In the genomic region with DNA sequence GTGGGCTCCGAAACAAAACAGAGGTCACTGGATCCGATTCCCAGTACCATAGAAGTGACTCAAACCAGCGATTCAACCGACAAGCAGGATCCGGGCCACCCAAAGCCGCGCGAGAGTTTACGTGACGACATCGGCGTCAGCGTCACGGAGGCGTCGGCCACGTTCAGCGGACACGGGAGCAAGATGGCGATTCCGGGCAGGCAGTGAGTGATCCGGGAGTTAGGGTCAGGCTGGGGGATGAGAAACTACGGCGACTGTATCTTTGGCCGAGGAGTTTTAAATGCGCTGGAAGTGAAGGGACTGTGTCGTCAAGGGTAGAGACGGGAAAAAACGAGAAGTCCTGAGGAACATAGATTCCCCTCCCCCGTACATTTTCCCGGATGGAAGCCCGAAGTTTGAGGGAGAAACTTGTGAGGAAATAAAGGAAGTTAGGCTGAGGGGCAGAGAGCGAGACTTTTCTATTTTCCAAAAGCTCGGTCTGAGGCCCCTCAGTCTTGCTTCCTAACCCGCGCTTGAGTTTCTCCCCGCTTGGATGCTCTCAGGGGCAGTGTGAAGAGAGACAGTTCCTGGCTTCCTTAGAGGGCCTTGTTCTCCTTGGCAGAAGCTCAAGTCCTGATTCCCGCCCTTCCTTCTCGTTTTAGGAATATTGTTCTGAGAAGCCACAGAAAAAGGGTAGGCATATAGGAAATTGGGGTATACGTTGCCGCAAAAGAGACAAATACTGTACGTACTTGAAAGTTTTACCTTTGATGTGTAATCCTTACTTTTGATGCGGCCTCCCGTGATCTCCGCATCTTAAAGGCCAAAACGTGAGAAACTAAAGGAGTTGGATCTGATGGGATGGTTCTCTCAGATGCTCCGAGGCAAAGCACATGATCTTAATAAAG, we compare ENCODE assay signal across 1 cellular context.
TF ChIP-seq lines count a peak whose summit lies in the region.

A gene with protein sequence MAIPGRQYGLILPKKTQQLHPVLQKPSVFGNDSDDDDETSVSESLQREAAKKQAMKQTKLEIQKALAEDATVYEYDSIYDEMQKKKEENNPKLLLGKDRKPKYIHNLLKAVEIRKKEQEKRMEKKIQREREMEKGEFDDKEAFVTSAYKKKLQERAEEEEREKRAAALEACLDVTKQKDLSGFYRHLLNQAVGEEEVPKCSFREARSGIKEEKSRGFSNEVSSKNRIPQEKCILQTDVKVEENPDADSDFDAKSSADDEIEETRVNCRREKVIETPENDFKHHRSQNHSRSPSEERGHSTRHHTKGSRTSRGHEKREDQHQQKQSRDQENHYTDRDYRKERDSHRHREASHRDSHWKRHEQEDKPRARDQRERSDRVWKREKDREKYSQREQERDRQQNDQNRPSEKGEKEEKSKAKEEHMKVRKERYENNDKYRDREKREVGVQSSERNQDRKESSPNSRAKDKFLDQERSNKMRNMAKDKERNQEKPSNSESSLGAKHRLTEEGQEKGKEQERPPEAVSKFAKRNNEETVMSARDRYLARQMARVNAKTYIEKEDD (plus strand): TSS at position 156 of the 887 bp plus-strand sequence. CDS start 28 bp downstream, at position 184.

TF ChIP-seq in HepG2, 621 proteins besides CTCF, POLR2A, EP300 and RAD21 (continued from another document and continues in another):
- TF ChIP-seq TEAD3 (CRISPR knock-in tag; optimal IDR thresholded peaks at IDR 0.05; ENCODE audit: borderline replicate concordance), result peak; percentile 77
- TF ChIP-seq ZBTB42 (CRISPR knock-in tag; IDR thresholded peaks at IDR 0.05), result no peak
- TF ChIP-seq ZNF737 (CRISPR knock-in tag; IDR thresholded peaks at IDR 0.05; ENCODE audit: borderline replicate concordance), result peak; percentile 69; the same call in 1 of the 2 replicates
- TF ChIP-seq CHD2 (IDR thresholded peaks at IDR 0.05; ENCODE audit: low read depth, low read length), result peak; percentile 92
- peak; percentile 93 for TF ChIP-seq YEATS2 (CRISPR knock-in tag; IDR thresholded peaks at IDR 0.05; ENCODE audit: borderline replicate concordance)
- TF ChIP-seq DR1 (CRISPR knock-in tag; IDR thresholded peaks at IDR 0.05), result peak; percentile 92
- TF ChIP-seq FOXA1 (IDR thresholded peaks at IDR 0.05), result no peak
- no peak for TF ChIP-seq FOXA1 (CRISPR knock-in tag; IDR thresholded peaks at IDR 0.05)
- TF ChIP-seq KDM5B (CRISPR knock-in tag; IDR thresholded peaks at IDR 0.05; ENCODE audit: borderline replicate concordance), result peak; percentile 68; the same call in 1 of the 2 replicates
- TF ChIP-seq, protein P1, sequence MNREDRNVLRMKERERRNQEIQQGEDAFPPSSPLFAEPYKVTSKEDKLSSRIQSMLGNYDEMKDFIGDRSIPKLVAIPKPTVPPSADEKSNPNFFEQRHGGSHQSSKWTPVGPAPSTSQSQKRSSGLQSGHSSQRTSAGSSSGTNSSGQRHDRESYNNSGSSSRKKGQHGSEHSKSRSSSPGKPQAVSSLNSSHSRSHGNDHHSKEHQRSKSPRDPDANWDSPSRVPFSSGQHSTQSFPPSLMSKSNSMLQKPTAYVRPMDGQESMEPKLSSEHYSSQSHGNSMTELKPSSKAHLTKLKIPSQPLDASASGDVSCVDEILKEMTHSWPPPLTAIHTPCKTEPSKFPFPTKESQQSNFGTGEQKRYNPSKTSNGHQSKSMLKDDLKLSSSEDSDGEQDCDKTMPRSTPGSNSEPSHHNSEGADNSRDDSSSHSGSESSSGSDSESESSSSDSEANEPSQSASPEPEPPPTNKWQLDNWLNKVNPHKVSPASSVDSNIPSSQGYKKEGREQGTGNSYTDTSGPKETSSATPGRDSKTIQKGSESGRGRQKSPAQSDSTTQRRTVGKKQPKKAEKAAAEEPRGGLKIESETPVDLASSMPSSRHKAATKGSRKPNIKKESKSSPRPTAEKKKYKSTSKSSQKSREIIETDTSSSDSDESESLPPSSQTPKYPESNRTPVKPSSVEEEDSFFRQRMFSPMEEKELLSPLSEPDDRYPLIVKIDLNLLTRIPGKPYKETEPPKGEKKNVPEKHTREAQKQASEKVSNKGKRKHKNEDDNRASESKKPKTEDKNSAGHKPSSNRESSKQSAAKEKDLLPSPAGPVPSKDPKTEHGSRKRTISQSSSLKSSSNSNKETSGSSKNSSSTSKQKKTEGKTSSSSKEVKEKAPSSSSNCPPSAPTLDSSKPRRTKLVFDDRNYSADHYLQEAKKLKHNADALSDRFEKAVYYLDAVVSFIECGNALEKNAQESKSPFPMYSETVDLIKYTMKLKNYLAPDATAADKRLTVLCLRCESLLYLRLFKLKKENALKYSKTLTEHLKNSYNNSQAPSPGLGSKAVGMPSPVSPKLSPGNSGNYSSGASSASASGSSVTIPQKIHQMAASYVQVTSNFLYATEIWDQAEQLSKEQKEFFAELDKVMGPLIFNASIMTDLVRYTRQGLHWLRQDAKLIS (CRISPR knock-in tag; IDR thresholded peaks at IDR 0.05), result no peak
- TF ChIP-seq ZNF674 (CRISPR knock-in tag; IDR thresholded peaks at IDR 0.05; ENCODE audit: low read depth), result peak; percentile 31; the same call in 1 of the 2 replicates
- TF ChIP-seq ZNF547 (CRISPR knock-in tag; IDR thresholded peaks at IDR 0.05), result 0 out of 2 replicates have a peak, but pooled peaks have one; percentile 19
- TF ChIP-seq, protein P2, sequence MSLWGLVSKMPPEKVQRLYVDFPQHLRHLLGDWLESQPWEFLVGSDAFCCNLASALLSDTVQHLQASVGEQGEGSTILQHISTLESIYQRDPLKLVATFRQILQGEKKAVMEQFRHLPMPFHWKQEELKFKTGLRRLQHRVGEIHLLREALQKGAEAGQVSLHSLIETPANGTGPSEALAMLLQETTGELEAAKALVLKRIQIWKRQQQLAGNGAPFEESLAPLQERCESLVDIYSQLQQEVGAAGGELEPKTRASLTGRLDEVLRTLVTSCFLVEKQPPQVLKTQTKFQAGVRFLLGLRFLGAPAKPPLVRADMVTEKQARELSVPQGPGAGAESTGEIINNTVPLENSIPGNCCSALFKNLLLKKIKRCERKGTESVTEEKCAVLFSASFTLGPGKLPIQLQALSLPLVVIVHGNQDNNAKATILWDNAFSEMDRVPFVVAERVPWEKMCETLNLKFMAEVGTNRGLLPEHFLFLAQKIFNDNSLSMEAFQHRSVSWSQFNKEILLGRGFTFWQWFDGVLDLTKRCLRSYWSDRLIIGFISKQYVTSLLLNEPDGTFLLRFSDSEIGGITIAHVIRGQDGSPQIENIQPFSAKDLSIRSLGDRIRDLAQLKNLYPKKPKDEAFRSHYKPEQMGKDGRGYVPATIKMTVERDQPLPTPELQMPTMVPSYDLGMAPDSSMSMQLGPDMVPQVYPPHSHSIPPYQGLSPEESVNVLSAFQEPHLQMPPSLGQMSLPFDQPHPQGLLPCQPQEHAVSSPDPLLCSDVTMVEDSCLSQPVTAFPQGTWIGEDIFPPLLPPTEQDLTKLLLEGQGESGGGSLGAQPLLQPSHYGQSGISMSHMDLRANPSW (CRISPR knock-in tag; IDR thresholded peaks at IDR 0.05; ENCODE audit: borderline replicate concordance), result no peak
- TF ChIP-seq ISL2 (CRISPR knock-in tag; IDR thresholded peaks at IDR 0.05), result peak; percentile 38
- TF ChIP-seq ZNF274 (CRISPR knock-in tag; IDR thresholded peaks at IDR 0.05), result peak; percentile 66; the same call in 1 of the 2 replicates
- TF ChIP-seq, protein P3, sequence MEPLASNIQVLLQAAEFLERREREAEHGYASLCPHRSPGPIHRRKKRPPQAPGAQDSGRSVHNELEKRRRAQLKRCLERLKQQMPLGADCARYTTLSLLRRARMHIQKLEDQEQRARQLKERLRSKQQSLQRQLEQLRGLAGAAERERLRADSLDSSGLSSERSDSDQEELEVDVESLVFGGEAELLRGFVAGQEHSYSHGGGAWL (CRISPR knock-in tag; IDR thresholded peaks at IDR 0.05), result peak; percentile 64; the same call in 1 of the 2 replicates
- peak; percentile 14; the same call in 1 of the 2 replicates for TF ChIP-seq MEIS2 (CRISPR knock-in tag; IDR thresholded peaks at IDR 0.05)
- TF ChIP-seq, protein P4, sequence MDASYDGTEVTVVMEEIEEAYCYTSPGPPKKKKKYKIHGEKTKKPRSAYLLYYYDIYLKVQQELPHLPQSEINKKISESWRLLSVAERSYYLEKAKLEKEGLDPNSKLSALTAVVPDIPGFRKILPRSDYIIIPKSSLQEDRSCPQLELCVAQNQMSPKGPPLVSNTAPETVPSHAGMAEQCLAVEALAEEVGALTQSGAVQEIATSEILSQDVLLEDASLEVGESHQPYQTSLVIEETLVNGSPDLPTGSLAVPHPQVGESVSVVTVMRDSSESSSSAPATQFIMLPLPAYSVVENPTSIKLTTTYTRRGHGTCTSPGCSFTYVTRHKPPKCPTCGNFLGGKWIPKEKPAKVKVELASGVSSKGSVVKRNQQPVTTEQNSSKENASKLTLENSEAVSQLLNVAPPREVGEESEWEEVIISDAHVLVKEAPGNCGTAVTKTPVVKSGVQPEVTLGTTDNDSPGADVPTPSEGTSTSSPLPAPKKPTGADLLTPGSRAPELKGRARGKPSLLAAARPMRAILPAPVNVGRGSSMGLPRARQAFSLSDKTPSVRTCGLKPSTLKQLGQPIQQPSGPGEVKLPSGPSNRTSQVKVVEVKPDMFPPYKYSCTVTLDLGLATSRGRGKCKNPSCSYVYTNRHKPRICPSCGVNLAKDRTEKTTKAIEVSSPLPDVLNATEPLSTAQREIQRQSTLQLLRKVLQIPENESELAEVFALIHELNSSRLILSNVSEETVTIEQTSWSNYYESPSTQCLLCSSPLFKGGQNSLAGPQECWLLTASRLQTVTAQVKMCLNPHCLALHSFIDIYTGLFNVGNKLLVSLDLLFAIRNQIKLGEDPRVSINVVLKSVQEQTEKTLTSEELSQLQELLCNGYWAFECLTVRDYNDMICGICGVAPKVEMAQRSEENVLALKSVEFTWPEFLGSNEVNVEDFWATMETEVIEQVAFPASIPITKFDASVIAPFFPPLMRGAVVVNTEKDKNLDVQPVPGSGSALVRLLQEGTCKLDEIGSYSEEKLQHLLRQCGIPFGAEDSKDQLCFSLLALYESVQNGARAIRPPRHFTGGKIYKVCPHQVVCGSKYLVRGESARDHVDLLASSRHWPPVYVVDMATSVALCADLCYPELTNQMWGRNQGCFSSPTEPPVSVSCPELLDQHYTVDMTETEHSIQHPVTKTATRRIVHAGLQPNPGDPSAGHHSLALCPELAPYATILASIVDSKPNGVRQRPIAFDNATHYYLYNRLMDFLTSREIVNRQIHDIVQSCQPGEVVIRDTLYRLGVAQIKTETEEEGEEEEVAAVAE (CRISPR knock-in tag; IDR thresholded peaks at IDR 0.05; ENCODE audit: borderline replicate concordance), result peak; percentile 70; the same call in 1 of the 2 replicates
- peak; percentile 85 for TF ChIP-seq ASH2L (IDR thresholded peaks at IDR 0.05; ENCODE audit: insufficient read length, low read depth, low read length)
- TF ChIP-seq, protein P5, sequence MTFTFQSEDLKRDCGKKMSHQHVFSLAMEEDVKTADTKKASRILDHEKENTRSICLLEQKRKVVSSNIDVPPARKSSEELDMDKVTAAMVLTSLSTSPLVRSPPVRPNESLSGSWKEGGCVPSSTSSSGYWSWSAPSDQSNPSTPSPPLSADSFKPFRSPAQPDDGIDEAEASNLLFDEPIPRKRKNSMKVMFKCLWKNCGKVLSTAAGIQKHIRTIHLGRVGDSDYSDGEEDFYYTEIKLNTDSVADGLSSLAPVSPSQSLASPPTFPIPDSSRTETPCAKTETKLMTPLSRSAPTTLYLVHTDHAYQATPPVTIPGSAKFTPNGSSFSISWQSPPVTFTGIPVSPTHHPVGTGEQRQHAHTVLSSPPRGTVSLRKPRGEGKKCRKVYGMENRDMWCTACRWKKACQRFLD (CRISPR knock-in tag; IDR thresholded peaks at IDR 0.05; ENCODE audit: borderline replicate concordance), result 0 out of 2 replicates have a peak, but pooled peaks have one; percentile 47
- TF ChIP-seq, protein P6, sequence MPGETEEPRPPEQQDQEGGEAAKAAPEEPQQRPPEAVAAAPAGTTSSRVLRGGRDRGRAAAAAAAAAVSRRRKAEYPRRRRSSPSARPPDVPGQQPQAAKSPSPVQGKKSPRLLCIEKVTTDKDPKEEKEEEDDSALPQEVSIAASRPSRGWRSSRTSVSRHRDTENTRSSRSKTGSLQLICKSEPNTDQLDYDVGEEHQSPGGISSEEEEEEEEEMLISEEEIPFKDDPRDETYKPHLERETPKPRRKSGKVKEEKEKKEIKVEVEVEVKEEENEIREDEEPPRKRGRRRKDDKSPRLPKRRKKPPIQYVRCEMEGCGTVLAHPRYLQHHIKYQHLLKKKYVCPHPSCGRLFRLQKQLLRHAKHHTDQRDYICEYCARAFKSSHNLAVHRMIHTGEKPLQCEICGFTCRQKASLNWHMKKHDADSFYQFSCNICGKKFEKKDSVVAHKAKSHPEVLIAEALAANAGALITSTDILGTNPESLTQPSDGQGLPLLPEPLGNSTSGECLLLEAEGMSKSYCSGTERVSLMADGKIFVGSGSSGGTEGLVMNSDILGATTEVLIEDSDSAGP (CRISPR knock-in tag; IDR thresholded peaks at IDR 0.05; ENCODE audit: borderline replicate concordance), result peak; percentile 73
- TF ChIP-seq, protein P7, sequence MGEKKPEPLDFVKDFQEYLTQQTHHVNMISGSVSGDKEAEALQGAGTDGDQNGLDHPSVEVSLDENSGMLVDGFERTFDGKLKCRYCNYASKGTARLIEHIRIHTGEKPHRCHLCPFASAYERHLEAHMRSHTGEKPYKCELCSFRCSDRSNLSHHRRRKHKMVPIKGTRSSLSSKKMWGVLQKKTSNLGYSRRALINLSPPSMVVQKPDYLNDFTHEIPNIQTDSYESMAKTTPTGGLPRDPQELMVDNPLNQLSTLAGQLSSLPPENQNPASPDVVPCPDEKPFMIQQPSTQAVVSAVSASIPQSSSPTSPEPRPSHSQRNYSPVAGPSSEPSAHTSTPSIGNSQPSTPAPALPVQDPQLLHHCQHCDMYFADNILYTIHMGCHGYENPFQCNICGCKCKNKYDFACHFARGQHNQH (CRISPR knock-in tag; IDR thresholded peaks at IDR 0.05), result peak; percentile 71
- TF ChIP-seq ZNF138 (CRISPR knock-in tag; IDR thresholded peaks at IDR 0.05; ENCODE audit: low read depth), result no peak
- TF ChIP-seq, protein P8, sequence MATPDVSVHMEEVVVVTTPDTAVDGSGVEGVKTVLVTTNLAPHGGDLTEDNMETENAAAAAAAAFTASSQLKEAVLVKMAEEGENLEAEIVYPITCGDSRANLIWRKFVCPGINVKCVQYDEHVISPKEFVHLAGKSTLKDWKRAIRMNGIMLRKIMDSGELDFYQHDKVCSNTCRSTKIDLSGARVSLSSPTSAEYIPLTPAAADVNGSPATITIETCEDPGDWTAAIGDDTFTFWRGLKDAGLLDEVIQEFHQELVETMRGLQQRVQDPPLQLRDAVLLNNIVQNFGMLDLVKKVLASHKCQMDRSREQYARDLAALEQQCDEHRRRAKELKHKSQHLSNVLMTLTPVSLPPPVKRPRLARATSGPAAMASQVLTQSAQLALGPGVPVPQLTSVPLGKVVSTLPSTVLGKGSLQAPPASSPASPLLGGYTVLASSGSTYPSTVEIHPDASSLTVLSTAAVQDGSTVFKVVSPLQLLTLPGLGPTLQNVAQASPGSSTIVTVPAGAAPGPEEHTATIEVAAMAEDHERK (CRISPR knock-in tag; IDR thresholded peaks at IDR 0.05; ENCODE audit: low read depth), result peak; percentile 94
- no peak for TF ChIP-seq NCOR1 (IDR thresholded peaks at IDR 0.05; ENCODE audit: borderline replicate concordance, low read length)
- TF ChIP-seq GATAD1 (CRISPR knock-in tag; IDR thresholded peaks at IDR 0.05), result peak; percentile 90
- peak; percentile 69 for TF ChIP-seq IRF2 (CRISPR knock-in tag; IDR thresholded peaks at IDR 0.05)
- TF ChIP-seq, protein P9, sequence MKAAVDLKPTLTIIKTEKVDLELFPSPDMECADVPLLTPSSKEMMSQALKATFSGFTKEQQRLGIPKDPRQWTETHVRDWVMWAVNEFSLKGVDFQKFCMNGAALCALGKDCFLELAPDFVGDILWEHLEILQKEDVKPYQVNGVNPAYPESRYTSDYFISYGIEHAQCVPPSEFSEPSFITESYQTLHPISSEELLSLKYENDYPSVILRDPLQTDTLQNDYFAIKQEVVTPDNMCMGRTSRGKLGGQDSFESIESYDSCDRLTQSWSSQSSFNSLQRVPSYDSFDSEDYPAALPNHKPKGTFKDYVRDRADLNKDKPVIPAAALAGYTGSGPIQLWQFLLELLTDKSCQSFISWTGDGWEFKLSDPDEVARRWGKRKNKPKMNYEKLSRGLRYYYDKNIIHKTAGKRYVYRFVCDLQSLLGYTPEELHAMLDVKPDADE (CRISPR knock-in tag; IDR thresholded peaks at IDR 0.05), result 0 out of 2 replicates have a peak, but pooled peaks have one; percentile 67
- 0 out of 2 replicates have a peak, but pooled peaks have one; percentile 48 for TF ChIP-seq ZIK1 (CRISPR knock-in tag; IDR thresholded peaks at IDR 0.05; ENCODE audit: borderline replicate concordance, low read depth)
- peak; percentile 56; the same call in 1 of the 2 replicates for TF ChIP-seq TBX2 (CRISPR knock-in tag; IDR thresholded peaks at IDR 0.05; ENCODE audit: borderline replicate concordance)
